12 cellular contexts compared by ENCODE assay signal in the genomic region with DNA sequence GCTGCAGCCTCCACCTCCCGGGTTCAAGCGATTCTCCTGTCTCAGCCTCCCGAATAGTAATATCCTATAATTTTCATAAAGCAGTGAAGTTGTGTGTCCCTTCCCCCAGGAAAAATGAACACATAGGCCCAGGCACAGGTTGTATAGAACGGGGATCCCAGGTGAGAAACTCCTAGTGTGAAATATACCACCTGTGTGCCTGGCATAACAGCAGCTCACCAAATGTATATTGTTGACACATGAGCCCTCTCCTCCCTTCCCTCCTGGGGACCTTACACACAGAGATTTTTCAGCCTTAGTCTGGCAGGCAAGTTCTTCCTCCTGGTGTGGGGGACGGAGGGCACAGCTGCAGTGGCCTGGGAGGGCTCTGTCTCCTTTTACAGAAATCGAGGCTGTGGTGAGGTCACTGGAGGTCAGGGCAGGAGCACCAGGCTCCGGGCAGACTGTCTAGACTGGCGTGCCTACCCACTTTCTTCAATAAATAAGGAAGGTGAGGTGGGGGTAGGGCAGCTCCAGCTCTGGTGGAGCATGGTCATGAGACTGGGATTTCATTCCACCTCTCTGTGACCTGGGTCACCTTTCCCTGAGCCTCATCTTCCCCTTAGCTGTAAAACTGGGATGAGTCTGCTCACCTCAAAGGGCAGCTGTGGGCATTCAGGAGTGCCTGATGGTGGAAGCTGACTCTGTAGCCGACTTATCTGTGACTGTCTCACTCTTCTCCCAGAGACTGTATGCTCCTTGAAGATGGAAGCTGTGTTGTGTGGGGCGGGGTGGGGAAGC. TPM values are rescaled to one million over a fixed set of nuclear protein-coding genes. Genes with fewer than 3 reads are reported as not detected.
A peak's percentile ranks its signal among the peaks of the same experiment; 100 is the strongest.
DNase-seq lines count a peak whose midpoint lies in the region; ATAC-seq and TF ChIP-seq lines count a peak whose summit lies in the region.
"Had no signal": no experiment of that assay in that cellular context is flagged by ENCODE, and none has a peak within 500 bp of the region (broad histone marks: within the 10 kb centered on the region; RNA-seq: fewer than 3 reads in every experiment).

No MANE protein-coding gene starts in this region.

- intact Hi-C loops in CD4-positive, alpha-beta T cell (cut with DNase I, micrococcal nuclease) = loop anchor here (1.0 to 5.0 kb wide), 7 partner anchors 33 to 662 kb away; a partner anchor contains a TSS
- intact Hi-C loops in activated CD8-positive, alpha-beta T cell treated with anti-CD3 and anti-CD28 coated beads for 36 hours (cut with micrococcal nuclease) = loop anchor here (5.0 kb wide), 3 partner anchors 62 to 357 kb away; a partner anchor contains a TSS

- H2AK5ac ChIP-seq in mesendoderm (ENCODE audit: low read length) = no peak overlapping the region

- H3K4me3 ChIP-seq in H7 (ENCODE audit: insufficient read depth, low read depth, low read length) = no peak overlapping the region
- H3K4me3 ChIP-seq in mesendoderm (ENCODE audit: low read length) = no peak overlapping the region

- peak overlapping the region; percentile 45 for H3K4me3 Mint-ChIP-seq in CD4-positive, alpha-beta T cell
- H3K4me3 Mint-ChIP-seq in activated CD8-positive, alpha-beta T cell treated with anti-CD3 and anti-CD28 coated beads for 36 hours = peak overlapping the region; percentile 48

- no CpG with 5 or more reads among the region's 10 CpGs for WGBS in mesendoderm (ENCODE audit: extremely low coverage, insufficient coverage, low lambda C conversion rate)

- H3K4me1 ChIP-seq in mesendoderm (ENCODE audit: control insufficient read depth, low read depth, low read length) = peaks cover 5% of the 10 kb centered on the region

- peak overlapping the region; percentile 46 for H3K9ac ChIP-seq in mesendoderm (ENCODE audit: low read length)

- H2BK15ac ChIP-seq in mesendoderm (replicated peaks; ENCODE audit: low read depth) = no peak overlapping the region

- H3K36me3 ChIP-seq in H7 (replicated peaks; ENCODE audit: control insufficient read depth, insufficient read depth, low read length) = peaks cover 3% of the 10 kb centered on the region
- no peaks in the 10 kb centered on the region for H3K36me3 ChIP-seq in mesendoderm (ENCODE audit: control insufficient read depth, insufficient read depth, low read length)

- H3K4me2 ChIP-seq in mesendoderm (ENCODE audit: low read length) = no peak overlapping the region

- peaks cover 33% of the 10 kb centered on the region for H3K4me1 Mint-ChIP-seq in CD4-positive, alpha-beta T cell (ENCODE audit: low read depth)
- peaks cover 29% of the 10 kb centered on the region for H3K4me1 Mint-ChIP-seq in activated CD8-positive, alpha-beta T cell treated with anti-CD3 and anti-CD28 coated beads for 36 hours (ENCODE audit: low read depth)

- POLR2A ChIA-PET in CD4-positive, alpha-beta T cell (lab: Charles Lee) = interaction anchor here (0.9 to 1.6 kb wide), 5 partner anchors 13 to 356 kb away, joined by 3 to 5 read pairs (median 4); no protein-coding TSS in a partner anchor
- POLR2A ChIA-PET in activated CD8-positive, alpha-beta T cell treated with anti-CD3 and anti-CD28 coated beads for 36 hours (lab: Charles Lee) = interaction anchor here (0.8 to 6.5 kb wide), 7 partner anchors 11 to 105 kb away, joined by 3 to 77 read pairs (median 3); a partner anchor contains a TSS

- no peak for DNase-seq in CD4-positive, alpha-beta T cell
- peak; percentile 19 for DNase-seq in H7
- no peak for DNase-seq in activated CD8-positive, alpha-beta T cell treated with anti-CD3 and anti-CD28 coated beads for 36 hours
- DNase-seq in mesendoderm = no peak
- no peak for DNase-seq in NCI-H345 treated with DMSO at 0.1 percent for 48 hours (lab: John Stamatoyannopoulos, UW; ENCODE audit: unreplicated experiment)
- DNase-seq in activated gamma-delta T cell (lab: John Stamatoyannopoulos, UW) = no peak
- DNase-seq: activated CD8-positive, alpha-beta memory T cell treated with anti-CD3 and anti-CD28 coated beads, Interleukin-2, amount 50 U/mL, for 48 hours; cerebellar nuclear complex; NCI-H1105; NCI-H748 treated with DMSO at 0.1 percent for 48 hours; stimulated activated CD8-positive, alpha-beta memory T cell treated with anti-CD3 and anti-CD28 coated beads, Interleukin-4, amount 100 ng/mL, for 48 hours had no signal

- no peaks in the 10 kb centered on the region for H3K27me3 ChIP-seq in CD4-positive, alpha-beta T cell (ENCODE audit: control insufficient read depth, insufficient read depth, low read length)
- no peaks in the 10 kb centered on the region for H3K27me3 ChIP-seq in H7 (ENCODE audit: control insufficient read depth, insufficient read depth, low read length)
- no peaks in the 10 kb centered on the region for H3K27me3 ChIP-seq in mesendoderm (ENCODE audit: insufficient read depth, low read length, poor library complexity)

- no peaks in the 10 kb centered on the region for H3K27me3 Mint-ChIP-seq in CD4-positive, alpha-beta T cell
- H3K27me3 Mint-ChIP-seq in activated CD8-positive, alpha-beta T cell treated with anti-CD3 and anti-CD28 coated beads for 36 hours = no peaks in the 10 kb centered on the region

- peak overlapping the region; percentile 72 for H3K56ac ChIP-seq in mesendoderm (ENCODE audit: low read length)

- no peak overlapping the region for H4K5ac ChIP-seq in mesendoderm (ENCODE audit: low read length)

- no peak overlapping the region for H3K23ac ChIP-seq in mesendoderm (ENCODE audit: low read length)

- no peaks in the 10 kb centered on the region for H3K9me3 Mint-ChIP-seq in CD4-positive, alpha-beta T cell
- H3K9me3 Mint-ChIP-seq in activated CD8-positive, alpha-beta T cell treated with anti-CD3 and anti-CD28 coated beads for 36 hours = no peaks in the 10 kb centered on the region

- no peak overlapping the region for H4K8ac ChIP-seq in mesendoderm (ENCODE audit: low read depth, low read length)

- no peak overlapping the region for H2BK5ac ChIP-seq in mesendoderm (ENCODE audit: low read length)

- H3K18ac ChIP-seq in mesendoderm (ENCODE audit: low read length) = no peak overlapping the region

- CTCF ChIA-PET in CD4-positive, alpha-beta T cell (lab: Charles Lee) = interaction anchor here (1.3 kb wide), 1 partner anchor 61 kb away, joined by 4 read pairs; no protein-coding TSS in a partner anchor
- CTCF ChIA-PET in activated CD8-positive, alpha-beta T cell treated with anti-CD3 and anti-CD28 coated beads for 36 hours (lab: Charles Lee) = interaction anchor here (1.4 kb wide), 1 partner anchor 357 kb away, joined by 6 read pairs; no protein-coding TSS in a partner anchor

- peaks cover 14% of the 10 kb centered on the region for H3K36me3 Mint-ChIP-seq in CD4-positive, alpha-beta T cell (ENCODE audit: low read depth)
- H3K36me3 Mint-ChIP-seq in activated CD8-positive, alpha-beta T cell treated with anti-CD3 and anti-CD28 coated beads for 36 hours (ENCODE audit: low read depth) = peaks cover 39% of the 10 kb centered on the region

- no peak overlapping the region for H3K27ac ChIP-seq in CD4-positive, alpha-beta T cell (ENCODE audit: low read depth, low read length)
- H3K27ac ChIP-seq in mesendoderm (ENCODE audit: low read depth, low read length) = no peak overlapping the region

- no peak overlapping the region for H3K4ac ChIP-seq in mesendoderm (ENCODE audit: low read depth, low read length)

- H3K79me2 ChIP-seq in mesendoderm (ENCODE audit: control insufficient read depth, insufficient read depth, low read length) = peaks cover 55% of the 10 kb centered on the region

- peaks cover 14% of the 10 kb centered on the region for H3K79me1 ChIP-seq in mesendoderm (ENCODE audit: low read length)

- H3K9me3 ChIP-seq in CD4-positive, alpha-beta T cell (ENCODE audit: control insufficient read depth, low read length) = no peaks in the 10 kb centered on the region

- no peak for TF ChIP-seq CTCF in CD4-positive, alpha-beta T cell (IDR thresholded peaks at IDR 0.05)
- no peak for TF ChIP-seq CTCF in activated CD8-positive, alpha-beta T cell treated with anti-CD3 and anti-CD28 coated beads for 36 hours (IDR thresholded peaks at IDR 0.05)

- no peak overlapping the region for H2BK120ac ChIP-seq in mesendoderm (ENCODE audit: low read depth, low read length)

- H3K27ac Mint-ChIP-seq in CD4-positive, alpha-beta T cell = no peak overlapping the region
- H3K27ac Mint-ChIP-seq in activated CD8-positive, alpha-beta T cell treated with anti-CD3 and anti-CD28 coated beads for 36 hours = no peak overlapping the region

- no peak for ATAC-seq in CD4-positive, alpha-beta T cell (ENCODE audit: poor library complexity)
- ATAC-seq in activated CD8-positive, alpha-beta T cell treated with anti-CD3 and anti-CD28 coated beads for 36 hours = no peak
- no peak for ATAC-seq in esophagus mucosa

RNA-seq across cellular contexts. Expression of a gene that starts 14.3 kb away (rescaled TPM):
- 1 to 10 TPM; 8.5 to 9.9 TPM for total RNA-seq in CD4-positive, alpha-beta T cell
- 113 and 136 TPM in 2 replicates for total RNA-seq in H7 (2014; rRNA removed; shearing (Covaris generic))
- 100 to 1,000 TPM; 108 to 113 TPM for total RNA-seq in activated CD8-positive, alpha-beta T cell treated with anti-CD3 and anti-CD28 coated beads for 36 hours
- 84.3 TPM for polyA plus RNA-seq in mesendoderm (2013, experiment 1 of 2)
- 84.2 TPM for polyA plus RNA-seq in mesendoderm (2013, experiment 2 of 2)
- 33.3 TPM for total RNA-seq in esophagus mucosa

RNA-seq across cellular contexts. Expression of a gene that starts 32.7 kb away (rescaled TPM):
- 10 to 100 TPM; 21.4 to 24.2 TPM for total RNA-seq in CD4-positive, alpha-beta T cell
- total RNA-seq in H7 (2014; rRNA removed; shearing (Covaris generic)) = 35.3 and 37.1 TPM in 2 replicates
- total RNA-seq in activated CD8-positive, alpha-beta T cell treated with anti-CD3 and anti-CD28 coated beads for 36 hours = 10 to 100 TPM; 42.5 to 47.8 TPM
- polyA plus RNA-seq in mesendoderm (2013, experiment 1 of 2) = 20.8 TPM
- 23.7 TPM for polyA plus RNA-seq in mesendoderm (2013, experiment 2 of 2)
- 24.3 TPM for total RNA-seq in esophagus mucosa
